Comparison of ENCODE assay signal across 17 cellular contexts in genomic region chr4:43339435-43339834, GRCh38.
DNase-seq lines count a peak whose midpoint lies in the region; ATAC-seq, FAIRE-seq and TF ChIP-seq lines count a peak whose summit lies in the region.
"Had no signal": no experiment of that assay in that cellular context is flagged by ENCODE, and none has a peak within 500 bp of the region (broad histone marks: within the 10 kb centered on the region; RNA-seq: fewer than 3 reads in every experiment).

No MANE protein-coding gene starts in this region.

- H3K27ac ChIP-seq in left ventricle myocardium inferior (replicated peaks) = no peak overlapping the region
- H3K27ac ChIP-seq: adrenal gland, right atrium auricular region, thoracic aorta had no signal

- peak; percentile 37 for DNase-seq in HCEC 1CT
- peak; percentile 79 for DNase-seq in amniotic epithelial cell (ENCODE audit: low read depth)
- peak; percentile 80 for DNase-seq in fibroblast of the aortic adventitia (ENCODE audit: low read depth)
- DNase-seq in urothelium cell line (ENCODE audit: low spot score) = peak; percentile 32
- no peak for DNase-seq in left ventricle myocardium inferior
- no peak for DNase-seq in stimulated activated CD4-positive, alpha-beta T cell treated with anti-CD3 and anti-CD28 coated beads, Interleukin-15, amount 100 ng/mL, for 24 hours
- DNase-seq: activated CD8-positive, alpha-beta T cell treated with anti-CD3 and anti-CD28 coated beads, Interleukin-2, amount 10 ng/mL, durations not matched to agents 7 days and 5 days; adrenal gland; CD4-positive, alpha-beta T cell; NCI-H2081 treated with DMSO at 0.1 percent for 48 hours; NCI-H69 had no signal

- H3K36me3 ChIP-seq in left ventricle myocardium inferior = no peaks in the 10 kb centered on the region
- H3K36me3 ChIP-seq: adrenal gland, right atrium auricular region, thoracic aorta had no signal

- H3K27me3 ChIP-seq in left ventricle myocardium inferior (ENCODE audit: low read depth) = no peaks in the 10 kb centered on the region
- H3K27me3 ChIP-seq: adrenal gland, right atrium auricular region had no signal

- peaks cover 8% of the 10 kb centered on the region for H3K9me3 ChIP-seq in left ventricle myocardium inferior (replicated peaks)
- H3K9me3 ChIP-seq: adrenal gland, right atrium auricular region, thoracic aorta had no signal

- TF ChIP-seq CTCF in fibroblast of the aortic adventitia (IDR thresholded peaks at IDR 0.05; ENCODE audit: insufficient read depth, low read length) (no peak), left ventricle myocardium inferior (IDR thresholded peaks at IDR 0.05; ENCODE audit: borderline replicate concordance) (no peak)

- ATAC-seq in HG02678 (IDR thresholded peaks at IDR 0.05; ENCODE audit: unreplicated experiment) = no peak
- ATAC-seq: activated CD8-positive, alpha-beta T cell treated with anti-CD3 and anti-CD28 coated beads, Interleukin-2, amount 10 ng/mL, durations not matched to agents 7 days and 5 days; GM12878; Panc1 had no signal

- no peak for FAIRE-seq in urothelium cell line (lab: Jason Lieb, UNC)
- FAIRE-seq: GM12878, H1 had no signal

- no peak overlapping the region for H3K4me3 ChIP-seq in fibroblast of the aortic adventitia (ENCODE audit: low read depth, low read length)
- H3K4me3 ChIP-seq in left ventricle myocardium inferior = no peak overlapping the region
- H3K4me3 ChIP-seq: adrenal gland, GM12878, right atrium auricular region, thoracic aorta had no signal

- H3K4me1 ChIP-seq in left ventricle myocardium inferior = no peaks in the 10 kb centered on the region
- H3K4me1 ChIP-seq: adrenal gland, right atrium auricular region had no signal

- intact Hi-C loops in left ventricle myocardium inferior (cut with micrococcal nuclease) = no loop called here

Comparison
In these comparisons a context has a peak if more than half of its experiments do, and no peak if none do; other contexts are left out.
1. DNase-seq: peak in HCEC 1CT (single experiment), amniotic epithelial cell (single experiment), fibroblast of the aortic adventitia (single experiment) and urothelium cell line (single experiment); none in left ventricle myocardium inferior (single experiment) and stimulated activated CD4-positive, alpha-beta T cell treated with anti-CD3 and anti-CD28 coated beads, Interleukin-15, amount 100 ng/mL, for 24 hours (single experiment).